ENCODE assay signal across 22 cellular contexts in genomic region chr4:73344106-73344505, GRCh38. TPM values are rescaled to one million over a fixed set of nuclear protein-coding genes. Genes with fewer than 3 reads are reported as not detected.
"Had no signal": no experiment of that assay in that cellular context is flagged by ENCODE, and none has a peak within 500 bp of the region (broad histone marks: within the 10 kb centered on the region; RNA-seq: fewer than 3 reads in every experiment).

No MANE protein-coding gene starts in this region.

- FAIRE-seq: K562 had no signal

- H3K9me3 Mint-ChIP-seq: IgD-negative memory B cell had no signal

- H3K9me3 ChIP-seq: SK-N-SH had no signal

- H3K4me1 Mint-ChIP-seq: IgD-negative memory B cell had no signal

- H3K4me3 Mint-ChIP-seq: IgD-negative memory B cell had no signal

- H3K9ac ChIP-seq: KMS-11, SK-N-SH had no signal

- DNase-seq: Kasumi-1, MM.1S, NCI-H1092 treated with DMSO at 0.1 percent for 48 hours, NCI-H1436, NCI-H187, NCI-H2029, NCI-H2081 treated with DMSO at 0.1 percent for 48 hours, NCI-H2171 treated with DMSO at 0.1 percent for 48 hours, NCI-H345, NCI-H446 treated with DMSO at 0.1 percent for 48 hours, NCI-H510A treated with DMSO at 0.1 percent for 48 hours, NCI-H69, NCI-H774, SHP77, SK-N-SH, SW 1271 had no signal

- H3K36me3 Mint-ChIP-seq: IgD-negative memory B cell had no signal

- H3K27ac Mint-ChIP-seq: IgD-negative memory B cell had no signal

- H3K4me3 ChIP-seq: K562 had no signal

- H3K27ac ChIP-seq: KMS-11, RWPE1 had no signal

- H3K4me2 ChIP-seq: KMS-11, SK-N-SH had no signal

RNA-seq across cellular contexts. Expression of gene ALB, which starts 60.0 kb away (rescaled TPM):
- total RNA-seq: M059J, SK-MEL-5 had no signal
- polyA plus RNA-seq: IgD-negative memory B cell, SK-N-SH had no signal
